9 cellular contexts compared by ENCODE assay signal in genomic region chr3:133944641-133945441, GRCh38. TPM values are rescaled to one million over a fixed set of nuclear protein-coding genes. Genes with fewer than 3 reads are reported as not detected.
A peak's percentile ranks its signal among the peaks of the same experiment; 100 is the strongest.
DNase-seq lines count a peak whose midpoint lies in the region; ATAC-seq, FAIRE-seq and TF ChIP-seq lines count a peak whose summit lies in the region.
"Had no signal": no experiment of that assay in that cellular context is flagged by ENCODE, and none has a peak within 500 bp of the region (broad histone marks: within the 10 kb centered on the region; RNA-seq: fewer than 3 reads in every experiment).

No MANE protein-coding gene starts in this region.

- H3K4me3 ChIP-seq in GM12878 (no peak overlapping the region), hepatocyte (no peak overlapping the region), upper lobe of left lung (no peak overlapping the region)

- BruUV-seq in GM12878 (replicated peaks; lab: Mats Ljungman, UMichigan): no TSS peak

- H3K4me1 Mint-ChIP-seq in CD14-positive monocyte: peaks cover 18% of the 10 kb centered on the region

- intact Hi-C loops in GM12878 (cut with micrococcal nuclease; ENCODE audit: unreplicated experiment) (no loop called here), CD14-positive monocyte (cut with micrococcal nuclease) (no loop called here)

- POLR2A ChIA-PET in GM12878 (lab: Charles Lee): no interaction called here

- H3K27me3 Mint-ChIP-seq in CD14-positive monocyte (ENCODE audit: low read depth in 3 of 3): peaks cover 0 to 11% (median 2%) of the 10 kb centered on the region in 3 donors

- in situ Hi-C loops in GM12878 (cut with MboI): no loop called here

- SMC1A ChIA-PET in GM12878 (lab: Charles Lee; ENCODE audit: uncharacterized antibody, unreplicated experiment): interaction anchor here (1.2 kb wide), 1 partner anchor 128 kb away, joined by 3 read pairs; no protein-coding TSS in a partner anchor

- H3K27ac ChIP-seq in GM12878 (ENCODE audit: control insufficient read depth, insufficient read depth) (no peak overlapping the region), hepatocyte (peak overlapping the region; percentile 74), upper lobe of left lung (peak overlapping the region; percentile 80 to 92 (median 85))

- H3K27me3 ChIP-seq in GM12878 (replicated peaks in 1 of 2; ENCODE audit: control insufficient read depth in 2 of 2, insufficient read depth in 2 of 2, low read length in 1 of 2) (no peaks in the 10 kb centered on the region; a peak in 2 of 4 replicates), hepatocyte (no peaks in the 10 kb centered on the region), upper lobe of left lung (no peaks in the 10 kb centered on the region)

- DNase-seq in NCI-H2196 (lab: John Stamatoyannopoulos, UW; ENCODE audit: unreplicated experiment) (peak; percentile 55), NCI-H2196 treated with DMSO at 0.1 percent for 48 hours (lab: John Stamatoyannopoulos, UW; ENCODE audit: unreplicated experiment) (no peak), GM12878 (ENCODE audit: low read depth, low spot score) (no peak), hepatocyte (ENCODE audit: low spot score) (peak; percentile 21), upper lobe of left lung (peak in 1 of 2 donors; percentile 49), ureter (ENCODE audit: low spot score) (no peak), CD14-positive monocyte (ENCODE audit: low spot score) (no peak), NCI-H524 treated with DMSO at 0.1 percent for 48 hours (lab: John Stamatoyannopoulos, UW) (no peak)

- H3K36me3 ChIP-seq in GM12878 (ENCODE audit: control insufficient read depth in 2 of 2, insufficient read depth in 2 of 2, low read length in 1 of 2) (no peaks in the 10 kb centered on the region; a peak in 1 of 4 replicates), hepatocyte (replicated peaks; ENCODE audit: insufficient read depth, low read depth) (no peaks in the 10 kb centered on the region), upper lobe of left lung (peaks cover 0 to 41% (median 8%) of the 10 kb centered on the region in 4 donors)

- FAIRE-seq in GM12878 (lab: Jason Lieb, UNC): no peak

- RAD21 ChIA-PET in GM12878 (lab: Charles Lee; ENCODE audit: unreplicated experiment): no interaction called here

- ATAC-seq in GM12878 (no peak), upper lobe of left lung (ENCODE audit: low FRiP score in 2 of 2) (peak in 1 of 2 donors; percentile 38)

- no peak overlapping the region for H3K27ac Mint-ChIP-seq in CD14-positive monocyte

- no peak for TF ChIP-seq RAD21 in GM12878 (IDR thresholded peaks at IDR 0.05; ENCODE audit: insufficient read depth, low read depth, low read length)

- TF ChIP-seq POLR2A in GM12878 (IDR thresholded peaks at IDR 0.05; ENCODE audit: low read depth, low read length) (no peak), upper lobe of left lung (IDR thresholded peaks at IDR 0.05) (no peak)

- H2AFZ ChIP-seq in GM12878 (ENCODE audit: control insufficient read depth, low read depth, low read length) (no peak overlapping the region), hepatocyte (no peak overlapping the region)

- no peak overlapping the region for H3K4me3 Mint-ChIP-seq in CD14-positive monocyte
- H3K4me3 Mint-ChIP-seq: central memory CD8-positive, alpha-beta T cell had no signal

- H3K4me1 ChIP-seq in GM12878 (ENCODE audit: control insufficient read depth, insufficient read depth, low read length) (no peaks in the 10 kb centered on the region), hepatocyte (ENCODE audit: insufficient read depth) (peaks cover 37% of the 10 kb centered on the region), upper lobe of left lung (peaks cover 44 to 68% (median 54%) of the 10 kb centered on the region in 4 donors)

- H3K9me3 Mint-ChIP-seq in CD14-positive monocyte: peaks cover 0 to 3% (median 0%) of the 10 kb centered on the region in 7 donors
- H3K9me3 Mint-ChIP-seq: central memory CD8-positive, alpha-beta T cell had no signal

- H4K20me1 ChIP-seq in GM12878 (ENCODE audit: control insufficient read depth, insufficient read depth): no peaks in the 10 kb centered on the region
- no peaks in the 10 kb centered on the region for H4K20me1 ChIP-seq in hepatocyte (ENCODE audit: insufficient read depth, poor library complexity, severe bottlenecking)

- H3K9ac ChIP-seq in GM12878 (ENCODE audit: control insufficient read depth, insufficient read depth, low read length): no peak overlapping the region

- H3K9me2 ChIP-seq in hepatocyte (replicated peaks; ENCODE audit: insufficient read depth): no peaks in the 10 kb centered on the region

- TF ChIP-seq EP300 in GM12878 (IDR thresholded peaks at IDR 0.05; ENCODE audit: borderline replicate concordance in 1 of 2, control insufficient read depth in 1 of 2, low read depth in 2 of 2, low read length in 2 of 2): no peak
- TF ChIP-seq EP300 in upper lobe of left lung (IDR thresholded peaks at IDR 0.05): peak; percentile 66 to 99 (median 92)

- no peak overlapping the region for H3K4me2 ChIP-seq in GM12878 (ENCODE audit: control insufficient read depth, insufficient read depth)
- peak overlapping the region; percentile 57 for H3K4me2 ChIP-seq in hepatocyte

- CTCF ChIA-PET in GM12878 (lab: Yijun Ruan, JAX): no interaction called here

- no peaks in the 10 kb centered on the region for H3K36me3 Mint-ChIP-seq in CD14-positive monocyte

- no peaks in the 10 kb centered on the region for H3K9me3 ChIP-seq in GM12878 (replicated peaks; ENCODE audit: control insufficient read depth, insufficient read depth, low read length)
- no peaks in the 10 kb centered on the region for H3K9me3 ChIP-seq in hepatocyte (ENCODE audit: low read depth)
- no peaks in the 10 kb centered on the region for H3K9me3 ChIP-seq in upper lobe of left lung

- TF ChIP-seq CTCF in GM12878 (IDR thresholded peaks at IDR 0.05 in 2 of 3, conservative IDR thresholded peaks at IDR 0.05 in 1 of 3; ENCODE audit: control insufficient read depth in 2 of 3, extremely low read depth in 1 of 3, insufficient read depth in 1 of 3, low read depth in 3 of 3, low read length in 3 of 3) (no peak), hepatocyte (IDR thresholded peaks at IDR 0.05; ENCODE audit: poor library complexity) (no peak), upper lobe of left lung (IDR thresholded peaks at IDR 0.05) (peak in 2 of 6 experiments; percentile 11 to 13), CD14-positive monocyte (IDR thresholded peaks at IDR 0.05) (no peak)

- WGBS in GM12878 (ENCODE audit: insufficient coverage, insufficient replicate concordance, low lambda C conversion rate, missing lambda C conversion rate): 44% methylated on average over 13 of the region's 13 CpGs
- WGBS in hepatocyte (ENCODE audit: low lambda C conversion rate, missing lambda C conversion rate): 70% methylated on average over 13 of the region's 13 CpGs
- 52 to 53% methylated on average over 11 to 13 of the region's 13 CpGs for WGBS in upper lobe of left lung, 2 donors

- no peaks in the 10 kb centered on the region for H3K79me2 ChIP-seq in GM12878 (ENCODE audit: control insufficient read depth, insufficient read depth, low read length)
- H3K79me2 ChIP-seq in hepatocyte: no peaks in the 10 kb centered on the region

TF ChIP-seq in GM12878, 131 proteins besides CTCF, POLR2A, EP300 and RAD21:
- 0 out of 2 replicates have a peak, but pooled peaks have one; percentile 14 for TF ChIP-seq SPI1 (IDR thresholded peaks at IDR 0.05; ENCODE audit: borderline replicate concordance, insufficient read depth, low read depth, low read length)
- TF ChIP-seq SIN3A (IDR thresholded peaks at IDR 0.05; ENCODE audit: low read depth, low read length): no peak
TF ChIP-seq in GM12878: peak in this region for 1.

RNA-seq across cellular contexts. Expression of gene RAB6B, which starts 49.2 kb away (rescaled TPM):
- not detected in 2 replicates for total RNA-seq in GM12878 (2013; cell fraction: nucleolus; rRNA removed)
- not detected in 2 replicates for total RNA-seq in GM12878 (2014; rRNA removed)
- total RNA-seq in GM12878 (2014; rRNA removed; fragmentation: Illumina TruSeq; extraction: Trizol): not detected in 2 replicates
- 0.13 TPM in 1 of 2 replicates, not detected in the other for total RNA-seq in GM12878 (2021)
- polyA plus RNA-seq in GM12878 (2011; ENCODE audit: low read depth): 0.47 TPM
- not detected in 2 replicates for polyA plus RNA-seq in GM12878 (2011; rRNA removed)
- polyA plus RNA-seq in GM12878 (2011; cell fraction: cytosol; rRNA removed): not detected in 2 replicates
- polyA plus RNA-seq in GM12878 (2011; cell fraction: nucleus; rRNA removed): 0.03 TPM in 1 of 2 replicates, not detected in the other
- polyA plus RNA-seq in GM12878 (2012): 0.57 and 1.5 TPM in 2 replicates
- 0.01 TPM in 1 of 2 replicates, not detected in the other for polyA plus RNA-seq in GM12878 (2014; fragmentation: Illumina TruSeq; extraction: Trizol)
- under 1 TPM in 1 of 2 experiments, not detected in 1; 0.02 TPM for polyA plus RNA-seq in GM12878 (2014; fragmentation: Nextera tagmentation; extraction: Ambion mirVana)
- 0.04 TPM in 1 of 2 replicates, not detected in the other for polyA plus RNA-seq in GM12878 (2014; rRNA removed)
- polyA plus RNA-seq in GM12878 (2016; fragmentation: Nextera tagmentation; extraction: Ambion mirVana): under 1 TPM; 0.09 to 0.16 TPM
- polyA minus RNA-seq in GM12878 (2011; rRNA and poly(A)+ RNA removed): not detected in 2 replicates
- polyA minus RNA-seq in GM12878 (2011; cell fraction: cytosol; rRNA and poly(A)+ RNA removed): not detected in 2 replicates
- not detected in 2 replicates for polyA minus RNA-seq in GM12878 (2011; cell fraction: nucleus; rRNA and poly(A)+ RNA removed)
- 2.2 and 9.1 TPM in 2 replicates for total RNA-seq in hepatocyte
- polyA plus RNA-seq in hepatocyte: 1.8 and 2.6 TPM in 2 replicates
- total RNA-seq in upper lobe of left lung: 1 to 10 TPM in 5 of 6 donors, under 1 TPM in 1; 1.00 to 6.3 (median 2.8) TPM
- total RNA-seq in ureter: 8.2 TPM
- under 1 TPM in 1 of 2 donors, not detected in 1; 0.46 TPM for polyA plus RNA-seq in CD14-positive monocyte

Comparison
In these comparisons a context has a peak if more than half of its experiments do, and no peak if none do; other contexts are left out.
1. DNase-seq: peak in NCI-H2196 (single experiment) and hepatocyte (single experiment); none in NCI-H2196 treated with DMSO at 0.1 percent for 48 hours (single experiment), GM12878 (single experiment), ureter (single experiment), CD14-positive monocyte (single experiment) and NCI-H524 treated with DMSO at 0.1 percent for 48 hours (single experiment).